ENCODE assay signal across 8 cellular contexts in the genomic region with DNA sequence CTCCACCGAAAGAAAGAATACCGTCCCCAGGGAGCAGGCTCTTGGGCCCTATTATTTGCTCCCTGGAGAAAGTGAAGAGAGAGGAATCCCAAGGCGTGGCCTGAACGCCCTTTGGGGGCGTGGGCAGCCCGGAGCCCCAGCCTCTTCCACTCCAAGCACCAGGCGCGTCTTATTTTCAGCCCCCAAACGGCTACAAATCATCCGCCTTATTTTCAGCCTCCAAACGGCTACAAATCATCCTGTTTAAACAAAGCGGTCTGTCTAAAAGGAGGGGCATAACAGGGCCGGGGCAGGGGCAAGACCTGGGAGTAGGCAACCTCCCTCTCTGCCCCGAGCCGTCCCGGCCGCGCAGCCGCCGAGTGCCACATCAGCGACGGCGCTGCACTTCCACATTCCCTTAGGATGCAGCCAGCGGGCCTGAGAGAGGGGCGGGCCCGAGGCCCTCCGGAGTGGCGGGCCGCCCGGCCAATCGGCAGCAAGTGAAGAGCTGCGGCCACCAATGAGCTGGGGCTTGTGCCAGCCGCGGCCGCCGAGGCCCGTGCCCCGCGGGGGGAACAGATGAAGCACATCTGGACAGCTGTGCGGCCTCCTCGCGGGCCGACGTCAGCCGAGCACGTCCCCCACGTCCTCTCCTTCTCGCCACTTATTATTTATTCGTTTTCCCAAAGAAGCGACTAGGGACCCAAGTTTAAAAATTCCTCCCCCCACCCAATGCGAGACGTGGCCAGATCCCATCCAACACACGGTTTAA. TPM values are rescaled to one million over a fixed set of nuclear protein-coding genes. Genes with fewer than 3 reads are reported as not detected.
DNase-seq lines count a peak whose midpoint lies in the region; ATAC-seq, FAIRE-seq and TF ChIP-seq lines count a peak whose summit lies in the region.

A gene with protein sequence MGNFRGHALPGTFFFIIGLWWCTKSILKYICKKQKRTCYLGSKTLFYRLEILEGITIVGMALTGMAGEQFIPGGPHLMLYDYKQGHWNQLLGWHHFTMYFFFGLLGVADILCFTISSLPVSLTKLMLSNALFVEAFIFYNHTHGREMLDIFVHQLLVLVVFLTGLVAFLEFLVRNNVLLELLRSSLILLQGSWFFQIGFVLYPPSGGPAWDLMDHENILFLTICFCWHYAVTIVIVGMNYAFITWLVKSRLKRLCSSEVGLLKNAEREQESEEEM (plus strand): TSS at position 561 of the 751 bp plus-strand sequence. CDS start 62,593 bp downstream, outside the sequence.

- H3K36me3 ChIP-seq in cardiac muscle cell, result no peaks in the 10 kb centered on the region
- H3K36me3 ChIP-seq in pancreas, result no peaks in the 10 kb centered on the region
- no peaks in the 10 kb centered on the region for H3K36me3 ChIP-seq in thyroid gland

- H3K27me3 ChIP-seq in cardiac muscle cell (no peaks in the 10 kb centered on the region), pancreas (no peaks in the 10 kb centered on the region), thyroid gland (no peaks in the 10 kb centered on the region)

- H3K4me3 Mint-ChIP-seq in HFFc6, result peak within 1 kb of the TSS; percentile 81

- H3K36me3 Mint-ChIP-seq in HFFc6 (ENCODE audit: low read depth), result no peaks in the 10 kb centered on the region

- intact Hi-C loops in pancreas (cut with DNase I) (no loop called here), thyroid gland (cut with DNase I) (no loop called here)

- H3K4me1 Mint-ChIP-seq in HFFc6 (ENCODE audit: low read depth), result peaks cover 39% of the 10 kb centered on the region

- DNase-seq in HFFc6, result peak; percentile 95
- peak; percentile 87 for DNase-seq in NB4 (ENCODE audit: low read depth)
- peak; percentile 75 for DNase-seq in SKM-1 treated with dmso at 0.1 percent for 144 hours (lab: John Stamatoyannopoulos, UW; ENCODE audit: unreplicated experiment)
- peak; percentile 8 for DNase-seq in activated naive CD8-positive, alpha-beta T cell treated with anti-CD3 and anti-CD28 coated beads, Interleukin-2, amount 50 U/mL, for 16 hours (ENCODE audit: low read depth, low spot score)
- peak; percentile 96 to 98 for DNase-seq in cardiac muscle cell (ENCODE audit: low read depth in 1 of 2, low spot score in 1 of 2)
- peak; percentile 94 to 98 (median 97) for DNase-seq in pancreas
- peak; percentile 95 to 97 for DNase-seq in thyroid gland

- no peaks in the 10 kb centered on the region for H3K9me3 Mint-ChIP-seq in HFFc6

- TF ChIP-seq POLR2A in NB4 (IDR thresholded peaks at IDR 0.05; ENCODE audit: extremely low read depth, insufficient read length) (no peak), thyroid gland (IDR thresholded peaks at IDR 0.05) (peak in 1 of 2 donors; percentile 78)

- H3K27me3 Mint-ChIP-seq in HFFc6 (ENCODE audit: insufficient read depth), result no peaks in the 10 kb centered on the region; the same call in 1 of the 2 replicates

- 0 to 1% methylated on average over 47 to 53 of the region's 53 CpGs for WGBS in pancreas, 2 donors
- WGBS in thyroid gland, 2 donors, result 0 to 1% methylated on average over 33 to 35 of the region's 53 CpGs

- peak within 1 kb of the TSS; percentile 95 for H3K27ac Mint-ChIP-seq in HFFc6

- H3K27ac ChIP-seq in cardiac muscle cell, result peak within 1 kb of the TSS; percentile 85
- H3K27ac ChIP-seq in pancreas, result peak within 1 kb of the TSS; percentile 14 to 81 (median 68)
- peak within 1 kb of the TSS; percentile 52 to 66 (median 60) for H3K27ac ChIP-seq in thyroid gland

- H3K4me3 ChIP-seq in GM08714 (ENCODE audit: low read length) (peak within 1 kb of the TSS; percentile 79), NB4 (ENCODE audit: low read depth, low read length) (peak within 1 kb of the TSS; percentile 55), cardiac muscle cell (peak within 1 kb of the TSS; percentile 43), pancreas (peak within 1 kb of the TSS; percentile 27 to 54 (median 38)), thyroid gland (replicated peaks in 1 of 3) (peak within 1 kb of the TSS in 2 of 3 donors; percentile 46 to 51)

- H3K4me1 ChIP-seq in cardiac muscle cell (ENCODE audit: low read depth) (no peaks in the 10 kb centered on the region), pancreas (peaks cover 0 to 7% (median 5%) of the 10 kb centered on the region in 3 donors), thyroid gland (peaks cover 0 to 4% of the 10 kb centered on the region in 2 donors)

- no peak for FAIRE-seq in pancreas (lab: Jason Lieb, UNC)

- peak; percentile 99 to 100 (median 100) for ATAC-seq in pancreas

- no peak for TF ChIP-seq CTCF in HFFc6 (IDR thresholded peaks at IDR 0.05)
- TF ChIP-seq CTCF in NB4 (IDR thresholded peaks at IDR 0.05; ENCODE audit: low read depth, low read length), result no peak
- TF ChIP-seq CTCF in cardiac muscle cell (IDR thresholded peaks at IDR 0.05; ENCODE audit: low read depth, low read length), result no peak
- TF ChIP-seq CTCF in pancreas (IDR thresholded peaks at IDR 0.05), result no peak
- TF ChIP-seq CTCF in thyroid gland (IDR thresholded peaks at IDR 0.05), result no peak

- H3K9me3 ChIP-seq in cardiac muscle cell (ENCODE audit: low read depth) (no peaks in the 10 kb centered on the region), pancreas (no peaks in the 10 kb centered on the region), thyroid gland (no peaks in the 10 kb centered on the region)

RNA-seq across cellular contexts. Expression of the gene that starts here (rescaled TPM):
- total RNA-seq in HFFc6 (2021; fragmentation: NEBNext Ultra II Directional; extraction: Animal tissue kit (Norgen Biotek cat#: 25700)), result 10 to 100 TPM; 25.2 to 44.1 (median 28.5) TPM
- total RNA-seq in cardiac muscle cell (37.6 and 58.0 TPM in 2 replicates), pancreas (10 to 100 TPM in 2 of 6 donors, 1 to 10 TPM in 4; 5.0 to 15.1 (median 8.8) TPM), thyroid gland (10 to 100 TPM; 11.7 to 22.2 (median 14.8) TPM)
- polyA plus RNA-seq in cardiac muscle cell (90.4 and 96.3 TPM in 2 replicates), pancreas (1 to 10 TPM; 4.2 to 9.3 TPM)

Comparison
In these comparisons a context has a peak if more than half of its experiments do, and no peak if none do; other contexts are left out.
1. Peak in every context shown above with its lines: DNase-seq, ATAC-seq, H3K4me3 ChIP-seq and H3K27ac ChIP-seq.
2. DNase-seq: peak in every context shown above with its lines; median percentile 97 in cardiac muscle cell; 97 in pancreas; 96 in thyroid gland; 95 in HFFc6; 87 in NB4; 75 in SKM-1 treated with dmso at 0.1 percent for 144 hours; 8 in activated naive CD8-positive, alpha-beta T cell treated with anti-CD3 and anti-CD28 coated beads, Interleukin-2, amount 50 U/mL, for 16 hours.